ENCODE assay signal across 8 cellular contexts in the genomic region with DNA sequence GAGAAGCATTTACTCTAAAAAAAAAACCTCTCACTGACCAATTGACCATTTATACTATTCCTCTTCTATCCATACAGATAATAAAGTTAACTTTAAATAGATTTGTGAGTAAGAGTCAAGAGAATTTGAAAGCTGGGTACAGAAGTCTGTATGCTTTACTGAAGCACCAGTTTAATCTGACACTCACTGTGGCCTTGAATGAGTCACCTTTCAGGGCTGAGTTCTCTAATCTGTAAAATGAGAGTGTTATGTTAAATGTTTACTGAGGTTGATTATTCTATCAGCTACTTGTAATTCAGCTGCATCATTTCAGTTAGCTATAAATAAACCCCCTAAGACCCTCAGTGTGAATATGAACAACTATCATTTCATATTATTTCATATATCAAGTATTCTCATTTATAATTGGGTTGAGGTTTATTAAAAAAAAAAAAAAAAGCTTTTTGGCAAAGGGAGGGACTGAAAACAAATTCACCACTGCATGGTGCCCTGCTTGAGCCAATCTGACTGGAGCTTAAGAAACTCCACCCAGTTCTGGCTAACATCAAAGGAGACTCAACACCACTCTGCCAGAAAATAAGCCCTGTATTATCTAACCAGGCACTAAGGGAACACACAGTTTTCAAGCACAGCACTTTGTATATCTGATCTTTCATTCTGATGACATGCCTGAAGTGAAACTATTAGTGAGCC. TPM values are rescaled to one million over a fixed set of nuclear protein-coding genes. Genes with fewer than 3 reads are reported as not detected.
DNase-seq lines count a peak whose midpoint lies in the region; ATAC-seq and TF ChIP-seq lines count a peak whose summit lies in the region.

No MANE protein-coding gene starts in this region.

- no peak overlapping the region for H3K4me2 ChIP-seq in GM23338

- DNase-seq in GM23338 (ENCODE audit: low spot score) (no peak), SW480 (ENCODE audit: low spot score) (peak; percentile 66), Right ventricle myocardium superior (no peak), NOMO-1 treated with dmso at 0.1 percent for 144 hours (lab: John Stamatoyannopoulos, UW; ENCODE audit: unreplicated experiment) (no peak), WTC11 (ENCODE audit: low spot score) (no peak)

- no peak overlapping the region for H3K4me3 Mint-ChIP-seq in GM23338
- no peak overlapping the region for H3K4me3 Mint-ChIP-seq in WTC11

- peaks cover 92% of the 10 kb centered on the region for H3K79me2 ChIP-seq in GM23338 (replicated peaks; ENCODE audit: insufficient read depth)

- TF ChIP-seq CTCF in GM23338 (conservative IDR thresholded peaks at IDR 0.05; ENCODE audit: low read depth in 2 of 2): no peak
- no peak for TF ChIP-seq CTCF in WTC11 (IDR thresholded peaks at IDR 0.05)

- peaks cover 14% of the 10 kb centered on the region for H3K27me3 Mint-ChIP-seq in GM23338 (ENCODE audit: insufficient read depth, low read depth, poor library complexity)
- no peaks in the 10 kb centered on the region for H3K27me3 Mint-ChIP-seq in WTC11 (ENCODE audit: low read depth)

- no peaks in the 10 kb centered on the region for H3K27me3 ChIP-seq in GM23338 (ENCODE audit: insufficient read depth)
- H3K27me3 ChIP-seq in skeletal muscle tissue (ENCODE audit: control insufficient read depth in 3 of 3, insufficient read depth in 3 of 3, low read length in 3 of 3): no peaks in the 10 kb centered on the region

- CTCF ChIA-PET in WTC11 (lab: Charles Lee): interaction anchor here (0.7 to 5.3 kb wide), 6 partner anchors 16 to 292 kb away, joined by 3 to 27 read pairs (median 4); no protein-coding TSS in a partner anchor

- peak overlapping the region; percentile 59 to 83 (median 69) for H3K9ac ChIP-seq in skeletal muscle tissue (ENCODE audit: low read depth in 1 of 3, low read length in 3 of 3)

- POLR2A ChIA-PET in WTC11 (lab: Charles Lee): interaction anchor here (0.5 to 0.6 kb wide), 4 partner anchors 16 to 684 kb away, joined by 4 to 6 read pairs (median 5); no protein-coding TSS in a partner anchor

- intact Hi-C loops in Right ventricle myocardium superior (cut with DNase I): no loop called here

- H3K9me2 ChIP-seq in GM23338 (ENCODE audit: insufficient read depth): 0 out of 2 replicates have a peak, but pooled peaks cover 3% of the 10 kb centered on the region

- peaks cover 15% of the 10 kb centered on the region for H4K20me1 ChIP-seq in GM23338 (replicated peaks; ENCODE audit: insufficient read depth)

- H3K27ac Mint-ChIP-seq in GM23338 (no peak overlapping the region), WTC11 (no peak overlapping the region)

- ATAC-seq in GM23338: peak; percentile 52
- ATAC-seq in Right ventricle myocardium superior (ENCODE audit: poor library complexity): peak; percentile 91
- ATAC-seq in HG03175 (IDR thresholded peaks at IDR 0.05; ENCODE audit: unreplicated experiment): no peak
- no peak; the same call in 1 of the 2 replicates for ATAC-seq in WTC11
- no peak for ATAC-seq in GM19328 (IDR thresholded peaks at IDR 0.05; ENCODE audit: unreplicated experiment)

- H3K4me3 ChIP-seq in GM23338 (no peak overlapping the region), skeletal muscle tissue (ENCODE audit: low read length in 3 of 3) (peak overlapping the region; percentile 49 to 64 (median 62))

- H2AFZ ChIP-seq in GM23338: no peak overlapping the region

- H3K4me1 ChIP-seq in GM23338 (ENCODE audit: insufficient read depth): peaks cover 36% of the 10 kb centered on the region
- H3K4me1 ChIP-seq in skeletal muscle tissue (ENCODE audit: control insufficient read depth in 3 of 3, insufficient read depth in 3 of 3, low read length in 3 of 3): peaks cover 40 to 60% (median 46%) of the 10 kb centered on the region in 3 donors

- H3K27ac ChIP-seq in GM23338 (ENCODE audit: low read depth) (no peak overlapping the region), skeletal muscle tissue (ENCODE audit: low read depth, low read length) (peak overlapping the region; percentile 93)

- H3K9me3 Mint-ChIP-seq in GM23338 (0 out of 3 replicates have a peak, but pooled peaks cover 2% of the 10 kb centered on the region), WTC11 (peaks cover 4% of the 10 kb centered on the region)

- H3K9me3 ChIP-seq in skeletal muscle tissue (ENCODE audit: control insufficient read depth in 3 of 3, low read length in 3 of 3): no peaks in the 10 kb centered on the region

- peaks cover 23% of the 10 kb centered on the region for H3K36me3 Mint-ChIP-seq in GM23338 (ENCODE audit: low read depth)
- peaks cover 12% of the 10 kb centered on the region for H3K36me3 Mint-ChIP-seq in WTC11

- H3K36me3 ChIP-seq in GM23338 (ENCODE audit: insufficient read depth) (no peaks in the 10 kb centered on the region), skeletal muscle tissue (ENCODE audit: control insufficient read depth in 3 of 3, insufficient read depth in 3 of 3, low read length in 3 of 3) (peaks cover 0 to 4% (median 4%) of the 10 kb centered on the region in 3 donors)

- H3F3A ChIP-seq in GM23338 (replicated peaks; ENCODE audit: low read depth): no peaks in the 10 kb centered on the region

- H3K4me1 Mint-ChIP-seq in GM23338: peaks cover 44% of the 10 kb centered on the region
- peaks cover 52% of the 10 kb centered on the region for H3K4me1 Mint-ChIP-seq in WTC11

TF ChIP-seq in GM23338, 12 proteins besides CTCF, POLR2A, EP300 and RAD21 (continues in another document):
- no peak for TF ChIP-seq EZH2 (IDR thresholded peaks at IDR 0.05; ENCODE audit: low read depth, unreplicated experiment)
- TF ChIP-seq ETS1 (IDR thresholded peaks at IDR 0.05): no peak
- TF ChIP-seq EZH2phosphoT487 (IDR thresholded peaks at IDR 0.05; ENCODE audit: unreplicated experiment): no peak

TF ChIP-seq in WTC11, 78 proteins besides CTCF, POLR2A, EP300 and RAD21 (continues in another document):
- TF ChIP-seq NFATC4 (CRISPR knock-in tag; IDR thresholded peaks at IDR 0.05): no peak
- TF ChIP-seq FOXK1 (CRISPR knock-in tag; IDR thresholded peaks at IDR 0.05): no peak
- TF ChIP-seq SP1 (CRISPR knock-in tag; conservative IDR thresholded peaks at IDR 0.05): no peak
- TF ChIP-seq, protein P1, sequence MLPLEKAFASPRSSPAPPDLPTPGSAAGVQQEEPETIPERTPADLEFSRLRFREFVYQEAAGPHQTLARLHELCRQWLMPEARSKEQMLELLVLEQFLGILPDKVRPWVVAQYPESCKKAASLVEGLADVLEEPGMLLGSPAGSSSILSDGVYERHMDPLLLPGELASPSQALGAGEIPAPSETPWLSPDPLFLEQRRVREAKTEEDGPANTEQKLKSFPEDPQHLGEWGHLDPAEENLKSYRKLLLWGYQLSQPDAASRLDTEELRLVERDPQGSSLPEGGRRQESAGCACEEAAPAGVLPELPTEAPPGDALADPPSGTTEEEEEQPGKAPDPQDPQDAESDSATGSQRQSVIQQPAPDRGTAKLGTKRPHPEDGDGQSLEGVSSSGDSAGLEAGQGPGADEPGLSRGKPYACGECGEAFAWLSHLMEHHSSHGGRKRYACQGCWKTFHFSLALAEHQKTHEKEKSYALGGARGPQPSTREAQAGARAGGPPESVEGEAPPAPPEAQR (CRISPR knock-in tag; IDR thresholded peaks at IDR 0.05): no peak
- no peak for TF ChIP-seq ZNF512 (CRISPR knock-in tag; IDR thresholded peaks at IDR 0.05; ENCODE audit: borderline replicate concordance)
- no peak for TF ChIP-seq GTF2I (CRISPR knock-in tag; conservative IDR thresholded peaks at IDR 0.05)
- TF ChIP-seq NR2C2 (CRISPR knock-in tag; IDR thresholded peaks at IDR 0.05): no peak
- TF ChIP-seq, protein P2, sequence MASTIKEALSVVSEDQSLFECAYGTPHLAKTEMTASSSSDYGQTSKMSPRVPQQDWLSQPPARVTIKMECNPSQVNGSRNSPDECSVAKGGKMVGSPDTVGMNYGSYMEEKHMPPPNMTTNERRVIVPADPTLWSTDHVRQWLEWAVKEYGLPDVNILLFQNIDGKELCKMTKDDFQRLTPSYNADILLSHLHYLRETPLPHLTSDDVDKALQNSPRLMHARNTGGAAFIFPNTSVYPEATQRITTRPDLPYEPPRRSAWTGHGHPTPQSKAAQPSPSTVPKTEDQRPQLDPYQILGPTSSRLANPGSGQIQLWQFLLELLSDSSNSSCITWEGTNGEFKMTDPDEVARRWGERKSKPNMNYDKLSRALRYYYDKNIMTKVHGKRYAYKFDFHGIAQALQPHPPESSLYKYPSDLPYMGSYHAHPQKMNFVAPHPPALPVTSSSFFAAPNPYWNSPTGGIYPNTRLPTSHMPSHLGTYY (CRISPR knock-in tag; IDR thresholded peaks at IDR 0.05): no peak
- no peak for TF ChIP-seq E2F5 (CRISPR knock-in tag; IDR thresholded peaks at IDR 0.05)

RNA-seq across cellular contexts. Expression of gene MAP4, which starts 2.8 kb away (rescaled TPM):
- 103 and 108 TPM in 2 replicates for total RNA-seq in GM23338 (2014; rRNA removed; shearing (Covaris generic))
- 102 and 113 TPM in 2 replicates for polyA plus RNA-seq in GM23338 (2016; fragmentation: Nextera tagmentation; extraction: Ambion mirVana)
- total RNA-seq in Right ventricle myocardium superior (426 TPM), skeletal muscle tissue (106 TPM), WTC11 (2021) (164 to 199 TPM (median 171 TPM) in 3 replicates)

Comparison
In these comparisons a context has a peak if more than half of its experiments do, and no peak if none do; other contexts are left out.
1. ATAC-seq: peak in GM23338 (single experiment) and Right ventricle myocardium superior (single experiment); none in HG03175 (single experiment), WTC11 (single experiment) and GM19328 (single experiment).